In the genomic region with DNA sequence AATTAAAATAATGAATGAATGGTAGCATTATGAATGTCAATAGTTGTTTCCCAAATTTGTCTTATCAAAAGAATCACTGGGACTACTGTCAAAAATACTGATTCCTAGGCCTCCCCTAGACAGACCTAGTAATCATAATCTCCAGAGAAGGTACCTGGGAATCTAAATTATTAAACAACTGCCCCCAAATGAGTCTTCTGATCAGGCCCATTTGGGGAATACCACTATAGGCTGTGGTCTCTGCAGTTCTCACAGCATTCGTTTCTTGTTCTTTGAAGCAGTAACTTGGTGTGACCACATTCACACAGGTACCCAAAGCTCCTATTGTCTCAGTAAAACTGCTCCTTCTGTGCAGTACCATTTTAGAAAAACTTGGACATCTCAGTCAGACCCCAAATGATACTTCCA, we compare ENCODE assay signal across 1 cellular context.
A peak's percentile ranks its signal among the peaks of the same experiment; 100 is the strongest.
TF ChIP-seq lines count a peak whose summit lies in the region.

No MANE protein-coding gene starts in this region.

TF ChIP-seq in GM12878, 131 proteins besides CTCF, POLR2A, EP300 and RAD21 (continued from another document and continues in another):
- TF ChIP-seq, protein P1, sequence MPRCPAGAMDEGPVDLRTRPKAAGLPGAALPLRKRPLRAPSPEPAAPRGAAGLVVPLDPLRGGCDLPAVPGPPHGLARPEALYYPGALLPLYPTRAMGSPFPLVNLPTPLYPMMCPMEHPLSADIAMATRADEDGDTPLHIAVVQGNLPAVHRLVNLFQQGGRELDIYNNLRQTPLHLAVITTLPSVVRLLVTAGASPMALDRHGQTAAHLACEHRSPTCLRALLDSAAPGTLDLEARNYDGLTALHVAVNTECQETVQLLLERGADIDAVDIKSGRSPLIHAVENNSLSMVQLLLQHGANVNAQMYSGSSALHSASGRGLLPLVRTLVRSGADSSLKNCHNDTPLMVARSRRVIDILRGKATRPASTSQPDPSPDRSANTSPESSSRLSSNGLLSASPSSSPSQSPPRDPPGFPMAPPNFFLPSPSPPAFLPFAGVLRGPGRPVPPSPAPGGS (IDR thresholded peaks at IDR 0.05; ENCODE audit: borderline replicate concordance, insufficient read depth, low read depth, low read length, poor library complexity, severe bottlenecking): peak; percentile 99
- TF ChIP-seq, protein P2, sequence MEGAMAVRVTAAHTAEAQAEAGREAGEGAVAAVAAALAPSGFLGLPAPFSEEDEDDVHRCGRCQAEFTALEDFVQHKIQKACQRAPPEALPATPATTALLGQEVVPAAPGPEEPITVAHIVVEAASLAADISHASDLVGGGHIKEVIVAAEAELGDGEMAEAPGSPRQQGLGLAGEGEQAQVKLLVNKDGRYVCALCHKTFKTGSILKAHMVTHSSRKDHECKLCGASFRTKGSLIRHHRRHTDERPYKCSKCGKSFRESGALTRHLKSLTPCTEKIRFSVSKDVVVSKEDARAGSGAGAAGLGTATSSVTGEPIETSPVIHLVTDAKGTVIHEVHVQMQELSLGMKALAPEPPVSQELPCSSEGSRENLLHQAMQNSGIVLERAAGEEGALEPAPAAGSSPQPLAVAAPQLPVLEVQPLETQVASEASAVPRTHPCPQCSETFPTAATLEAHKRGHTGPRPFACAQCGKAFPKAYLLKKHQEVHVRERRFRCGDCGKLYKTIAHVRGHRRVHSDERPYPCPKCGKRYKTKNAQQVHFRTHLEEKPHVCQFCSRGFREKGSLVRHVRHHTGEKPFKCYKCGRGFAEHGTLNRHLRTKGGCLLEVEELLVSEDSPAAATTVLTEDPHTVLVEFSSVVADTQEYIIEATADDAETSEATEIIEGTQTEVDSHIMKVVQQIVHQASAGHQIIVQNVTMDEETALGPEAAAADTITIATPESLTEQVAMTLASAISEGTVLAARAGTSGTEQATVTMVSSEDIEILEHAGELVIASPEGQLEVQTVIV (IDR thresholded peaks at IDR 0.05; ENCODE audit: borderline replicate concordance, partially characterized antibody): no peak
- TF ChIP-seq CEBPB (IDR thresholded peaks at IDR 0.05; ENCODE audit: borderline replicate concordance in 1 of 2, low read depth in 2 of 2, low read length in 2 of 2) (0 out of 4 replicates have a peak, but pooled peaks of 1 of the 2 experiments have one; percentile 41), SMAD5 (IDR thresholded peaks at IDR 0.05; ENCODE audit: low read depth) (no peak), FOXK2 (IDR thresholded peaks at IDR 0.05) (no peak), RUNX3 (IDR thresholded peaks at IDR 0.05; ENCODE audit: low read length) (peak; percentile 99), TCF12 (IDR thresholded peaks at IDR 0.05; ENCODE audit: low read depth, low read length) (peak; percentile 88), FOS (IDR thresholded peaks at IDR 0.05; ENCODE audit: borderline replicate concordance, extremely low read depth, insufficient read length) (no peak), ZSCAN29 (IDR thresholded peaks at IDR 0.05) (no peak), MTA3 (IDR thresholded peaks at IDR 0.05; ENCODE audit: borderline replicate concordance, low read length) (peak; percentile 69), PML (IDR thresholded peaks at IDR 0.05; ENCODE audit: low read length) (peak; percentile 43; the same call in 1 of the 2 replicates), NBN (IDR thresholded peaks at IDR 0.05) (peak; percentile 77; the same call in 1 of the 2 replicates), CHD1 (IDR thresholded peaks at IDR 0.05; ENCODE audit: low read depth, low read length) (no peak), SMC3 (IDR thresholded peaks at IDR 0.05; ENCODE audit: borderline replicate concordance, low read length) (peak; percentile 33; the same call in 1 of the 2 replicates), CBX3 (IDR thresholded peaks at IDR 0.05; ENCODE audit: borderline replicate concordance, low read depth) (no peak), MTA2 (IDR thresholded peaks at IDR 0.05; ENCODE audit: low read depth) (peak; percentile 82), EZH2 (IDR thresholded peaks at IDR 0.05; ENCODE audit: borderline replicate concordance, control insufficient read depth, low read depth, low read length) (no peak), ATF7 (IDR thresholded peaks at IDR 0.05; ENCODE audit: low read depth) (peak; percentile 75), MYB (IDR thresholded peaks at IDR 0.05; ENCODE audit: borderline replicate concordance, low read depth, low read length) (no peak), POLR2AphosphoS2 (IDR thresholded peaks at IDR 0.05; ENCODE audit: low read depth, low read length) (no peak), YBX1 (IDR thresholded peaks at IDR 0.05) (peak; percentile 62; the same call in 1 of the 2 replicates), NFIC (IDR thresholded peaks at IDR 0.05; ENCODE audit: low read depth, low read length) (peak; percentile 85), ZBED1 (IDR thresholded peaks at IDR 0.05; ENCODE audit: borderline replicate concordance) (peak; percentile 69), POU2F2 (IDR thresholded peaks at IDR 0.05; ENCODE audit: borderline replicate concordance, low read depth, low read length) (peak; percentile 36; the same call in 1 of the 3 replicates), FOXM1 (IDR thresholded peaks at IDR 0.05; ENCODE audit: low read depth, low read length) (peak; percentile 73; the same call in 1 of the 2 replicates), STAT1 (conservative IDR thresholded peaks at IDR 0.05) (no peak), EGR1 (IDR thresholded peaks at IDR 0.05; ENCODE audit: borderline replicate concordance in 1 of 2, low read depth in 2 of 2, low read length in 2 of 2) (no peak), HDGF (IDR thresholded peaks at IDR 0.05) (no peak), ASH2L (IDR thresholded peaks at IDR 0.05; ENCODE audit: borderline replicate concordance, low read depth) (no peak), CREM (IDR thresholded peaks at IDR 0.05; ENCODE audit: low read depth) (peak; percentile 52; the same call in 1 of the 2 replicates), BCL11A (IDR thresholded peaks at IDR 0.05; ENCODE audit: low read depth, low read length) (peak; percentile 64)
- TF ChIP-seq, protein P3, sequence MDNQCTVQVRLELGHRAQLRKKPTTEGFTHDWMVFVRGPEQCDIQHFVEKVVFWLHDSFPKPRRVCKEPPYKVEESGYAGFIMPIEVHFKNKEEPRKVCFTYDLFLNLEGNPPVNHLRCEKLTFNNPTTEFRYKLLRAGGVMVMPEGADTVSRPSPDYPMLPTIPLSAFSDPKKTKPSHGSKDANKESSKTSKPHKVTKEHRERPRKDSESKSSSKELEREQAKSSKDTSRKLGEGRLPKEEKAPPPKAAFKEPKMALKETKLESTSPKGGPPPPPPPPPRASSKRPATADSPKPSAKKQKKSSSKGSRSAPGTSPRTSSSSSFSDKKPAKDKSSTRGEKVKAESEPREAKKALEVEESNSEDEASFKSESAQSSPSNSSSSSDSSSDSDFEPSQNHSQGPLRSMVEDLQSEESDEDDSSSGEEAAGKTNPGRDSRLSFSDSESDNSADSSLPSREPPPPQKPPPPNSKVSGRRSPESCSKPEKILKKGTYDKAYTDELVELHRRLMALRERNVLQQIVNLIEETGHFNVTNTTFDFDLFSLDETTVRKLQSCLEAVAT (IDR thresholded peaks at IDR 0.05): peak; percentile 74; the same call in 1 of the 2 replicates
- TF ChIP-seq, protein P4, sequence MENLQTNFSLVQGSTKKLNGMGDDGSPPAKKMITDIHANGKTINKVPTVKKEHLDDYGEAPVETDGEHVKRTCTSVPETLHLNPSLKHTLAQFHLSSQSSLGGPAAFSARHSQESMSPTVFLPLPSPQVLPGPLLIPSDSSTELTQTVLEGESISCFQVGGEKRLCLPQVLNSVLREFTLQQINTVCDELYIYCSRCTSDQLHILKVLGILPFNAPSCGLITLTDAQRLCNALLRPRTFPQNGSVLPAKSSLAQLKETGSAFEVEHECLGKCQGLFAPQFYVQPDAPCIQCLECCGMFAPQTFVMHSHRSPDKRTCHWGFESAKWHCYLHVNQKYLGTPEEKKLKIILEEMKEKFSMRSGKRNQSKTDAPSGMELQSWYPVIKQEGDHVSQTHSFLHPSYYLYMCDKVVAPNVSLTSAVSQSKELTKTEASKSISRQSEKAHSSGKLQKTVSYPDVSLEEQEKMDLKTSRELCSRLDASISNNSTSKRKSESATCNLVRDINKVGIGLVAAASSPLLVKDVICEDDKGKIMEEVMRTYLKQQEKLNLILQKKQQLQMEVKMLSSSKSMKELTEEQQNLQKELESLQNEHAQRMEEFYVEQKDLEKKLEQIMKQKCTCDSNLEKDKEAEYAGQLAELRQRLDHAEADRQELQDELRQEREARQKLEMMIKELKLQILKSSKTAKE (IDR thresholded peaks at IDR 0.05; ENCODE audit: low read depth, poor library complexity, severe bottlenecking): peak; percentile 88
- TF ChIP-seq, protein P5, sequence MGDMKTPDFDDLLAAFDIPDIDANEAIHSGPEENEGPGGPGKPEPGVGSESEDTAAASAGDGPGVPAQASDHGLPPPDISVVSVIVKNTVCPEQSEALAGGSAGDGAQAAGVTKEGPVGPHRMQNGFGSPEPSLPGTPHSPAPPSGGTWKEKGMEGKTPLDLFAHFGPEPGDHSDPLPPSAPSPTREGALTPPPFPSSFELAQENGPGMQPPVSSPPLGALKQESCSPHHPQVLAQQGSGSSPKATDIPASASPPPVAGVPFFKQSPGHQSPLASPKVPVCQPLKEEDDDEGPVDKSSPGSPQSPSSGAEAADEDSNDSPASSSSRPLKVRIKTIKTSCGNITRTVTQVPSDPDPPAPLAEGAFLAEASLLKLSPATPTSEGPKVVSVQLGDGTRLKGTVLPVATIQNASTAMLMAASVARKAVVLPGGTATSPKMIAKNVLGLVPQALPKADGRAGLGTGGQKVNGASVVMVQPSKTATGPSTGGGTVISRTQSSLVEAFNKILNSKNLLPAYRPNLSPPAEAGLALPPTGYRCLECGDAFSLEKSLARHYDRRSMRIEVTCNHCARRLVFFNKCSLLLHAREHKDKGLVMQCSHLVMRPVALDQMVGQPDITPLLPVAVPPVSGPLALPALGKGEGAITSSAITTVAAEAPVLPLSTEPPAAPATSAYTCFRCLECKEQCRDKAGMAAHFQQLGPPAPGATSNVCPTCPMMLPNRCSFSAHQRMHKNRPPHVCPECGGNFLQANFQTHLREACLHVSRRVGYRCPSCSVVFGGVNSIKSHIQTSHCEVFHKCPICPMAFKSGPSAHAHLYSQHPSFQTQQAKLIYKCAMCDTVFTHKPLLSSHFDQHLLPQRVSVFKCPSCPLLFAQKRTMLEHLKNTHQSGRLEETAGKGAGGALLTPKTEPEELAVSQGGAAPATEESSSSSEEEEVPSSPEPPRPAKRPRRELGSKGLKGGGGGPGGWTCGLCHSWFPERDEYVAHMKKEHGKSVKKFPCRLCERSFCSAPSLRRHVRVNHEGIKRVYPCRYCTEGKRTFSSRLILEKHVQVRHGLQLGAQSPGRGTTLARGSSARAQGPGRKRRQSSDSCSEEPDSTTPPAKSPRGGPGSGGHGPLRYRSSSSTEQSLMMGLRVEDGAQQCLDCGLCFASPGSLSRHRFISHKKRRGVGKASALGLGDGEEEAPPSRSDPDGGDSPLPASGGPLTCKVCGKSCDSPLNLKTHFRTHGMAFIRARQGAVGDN (IDR thresholded peaks at IDR 0.05): peak; percentile 50
- TF ChIP-seq, protein P6, sequence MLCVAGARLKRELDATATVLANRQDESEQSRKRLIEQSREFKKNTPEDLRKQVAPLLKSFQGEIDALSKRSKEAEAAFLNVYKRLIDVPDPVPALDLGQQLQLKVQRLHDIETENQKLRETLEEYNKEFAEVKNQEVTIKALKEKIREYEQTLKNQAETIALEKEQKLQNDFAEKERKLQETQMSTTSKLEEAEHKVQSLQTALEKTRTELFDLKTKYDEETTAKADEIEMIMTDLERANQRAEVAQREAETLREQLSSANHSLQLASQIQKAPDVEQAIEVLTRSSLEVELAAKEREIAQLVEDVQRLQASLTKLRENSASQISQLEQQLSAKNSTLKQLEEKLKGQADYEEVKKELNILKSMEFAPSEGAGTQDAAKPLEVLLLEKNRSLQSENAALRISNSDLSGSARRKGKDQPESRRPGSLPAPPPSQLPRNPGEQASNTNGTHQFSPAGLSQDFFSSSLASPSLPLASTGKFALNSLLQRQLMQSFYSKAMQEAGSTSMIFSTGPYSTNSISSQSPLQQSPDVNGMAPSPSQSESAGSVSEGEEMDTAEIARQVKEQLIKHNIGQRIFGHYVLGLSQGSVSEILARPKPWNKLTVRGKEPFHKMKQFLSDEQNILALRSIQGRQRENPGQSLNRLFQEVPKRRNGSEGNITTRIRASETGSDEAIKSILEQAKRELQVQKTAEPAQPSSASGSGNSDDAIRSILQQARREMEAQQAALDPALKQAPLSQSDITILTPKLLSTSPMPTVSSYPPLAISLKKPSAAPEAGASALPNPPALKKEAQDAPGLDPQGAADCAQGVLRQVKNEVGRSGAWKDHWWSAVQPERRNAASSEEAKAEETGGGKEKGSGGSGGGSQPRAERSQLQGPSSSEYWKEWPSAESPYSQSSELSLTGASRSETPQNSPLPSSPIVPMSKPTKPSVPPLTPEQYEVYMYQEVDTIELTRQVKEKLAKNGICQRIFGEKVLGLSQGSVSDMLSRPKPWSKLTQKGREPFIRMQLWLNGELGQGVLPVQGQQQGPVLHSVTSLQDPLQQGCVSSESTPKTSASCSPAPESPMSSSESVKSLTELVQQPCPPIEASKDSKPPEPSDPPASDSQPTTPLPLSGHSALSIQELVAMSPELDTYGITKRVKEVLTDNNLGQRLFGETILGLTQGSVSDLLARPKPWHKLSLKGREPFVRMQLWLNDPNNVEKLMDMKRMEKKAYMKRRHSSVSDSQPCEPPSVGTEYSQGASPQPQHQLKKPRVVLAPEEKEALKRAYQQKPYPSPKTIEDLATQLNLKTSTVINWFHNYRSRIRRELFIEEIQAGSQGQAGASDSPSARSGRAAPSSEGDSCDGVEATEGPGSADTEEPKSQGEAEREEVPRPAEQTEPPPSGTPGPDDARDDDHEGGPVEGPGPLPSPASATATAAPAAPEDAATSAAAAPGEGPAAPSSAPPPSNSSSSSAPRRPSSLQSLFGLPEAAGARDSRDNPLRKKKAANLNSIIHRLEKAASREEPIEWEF (IDR thresholded peaks at IDR 0.05; ENCODE audit: insufficient replicate concordance, low read depth, low read length): peak; percentile 99
- TF ChIP-seq, protein P7, sequence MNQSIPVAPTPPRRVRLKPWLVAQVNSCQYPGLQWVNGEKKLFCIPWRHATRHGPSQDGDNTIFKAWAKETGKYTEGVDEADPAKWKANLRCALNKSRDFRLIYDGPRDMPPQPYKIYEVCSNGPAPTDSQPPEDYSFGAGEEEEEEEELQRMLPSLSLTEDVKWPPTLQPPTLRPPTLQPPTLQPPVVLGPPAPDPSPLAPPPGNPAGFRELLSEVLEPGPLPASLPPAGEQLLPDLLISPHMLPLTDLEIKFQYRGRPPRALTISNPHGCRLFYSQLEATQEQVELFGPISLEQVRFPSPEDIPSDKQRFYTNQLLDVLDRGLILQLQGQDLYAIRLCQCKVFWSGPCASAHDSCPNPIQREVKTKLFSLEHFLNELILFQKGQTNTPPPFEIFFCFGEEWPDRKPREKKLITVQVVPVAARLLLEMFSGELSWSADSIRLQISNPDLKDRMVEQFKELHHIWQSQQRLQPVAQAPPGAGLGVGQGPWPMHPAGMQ (IDR thresholded peaks at IDR 0.05; ENCODE audit: borderline replicate concordance): no peak
